ENCODE assay signal across 24 cellular contexts in the genomic region with DNA sequence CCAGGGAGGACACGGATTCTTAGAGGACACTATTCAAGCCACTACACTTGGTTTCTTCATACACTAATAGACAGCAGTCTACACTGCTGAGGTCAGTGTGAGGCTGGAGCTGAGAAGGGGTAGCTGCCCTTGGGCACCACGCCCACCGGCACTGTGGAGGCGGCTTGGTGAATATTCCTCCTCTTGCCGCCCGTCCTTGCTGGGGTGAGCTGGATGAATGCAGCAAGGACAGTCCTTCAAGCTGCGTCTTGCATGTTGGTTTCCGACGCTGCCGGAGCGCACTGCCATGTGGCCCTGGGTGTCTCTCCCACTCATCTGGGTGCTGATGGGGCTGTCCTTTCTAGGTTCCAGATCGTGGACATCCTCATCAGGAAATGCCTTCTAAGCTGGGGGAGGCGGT. TPM values are rescaled to one million over a fixed set of nuclear protein-coding genes. Genes with fewer than 3 reads are reported as not detected.
DNase-seq lines count a peak whose midpoint lies in the region; ATAC-seq, FAIRE-seq and TF ChIP-seq lines count a peak whose summit lies in the region.
"Had no signal": no experiment of that assay in that cellular context is flagged by ENCODE, and none has a peak within 500 bp of the region (broad histone marks: within the 10 kb centered on the region; RNA-seq: fewer than 3 reads in every experiment).

No MANE protein-coding gene starts in this region.

- CTCF ChIA-PET in HEK293 (lab: Yijun Ruan, JAX) (interaction anchor here (0.5 to 3.1 kb wide), 4 partner anchors 14 to 53 kb away, joined by 3 to 14 read pairs (median 3); no protein-coding TSS in a partner anchor), H1 (lab: Charles Lee; ENCODE audit: partially characterized antibody) (interaction anchor here (0.6 to 36.8 kb wide), 8 partner anchors 8 to 154 kb away, joined by 3 to 619 read pairs (median 12); partner anchors contain the start of genes ZNF213 and ZSCAN10)

- H3K14ac ChIP-seq in H1 (ENCODE audit: insufficient read length): no peak overlapping the region

- H3K4me2 ChIP-seq in H1 (ENCODE audit: insufficient read depth in 1 of 2, low read depth in 2 of 2, low read length in 2 of 2) (no peak overlapping the region), neural cell (ENCODE audit: low read length) (no peak overlapping the region)

- H3K27me3 ChIP-seq in H1 (replicated peaks in 1 of 4; ENCODE audit: control insufficient read depth in 3 of 4, extremely low read depth in 1 of 4, insufficient read depth in 3 of 4, low read length in 3 of 4) (no peaks in the 10 kb centered on the region), neural cell (ENCODE audit: insufficient read depth, low read depth, low read length) (no peaks in the 10 kb centered on the region)

- no peak overlapping the region for H4K91ac ChIP-seq in H1 (replicated peaks; ENCODE audit: insufficient read length, low read length)

- no peak overlapping the region for H4K8ac ChIP-seq in H1 (ENCODE audit: extremely low read depth, insufficient read depth, low read length)

- H3K9me3 ChIP-seq in HEK293 (ENCODE audit: control insufficient read depth, insufficient read depth, low read depth, low read length) (no peaks in the 10 kb centered on the region), H1 (ENCODE audit: insufficient read depth in 2 of 2, low read depth in 1 of 2, low read length in 1 of 2) (no peaks in the 10 kb centered on the region), neural cell (ENCODE audit: low read length) (no peaks in the 10 kb centered on the region)

- no peak for FAIRE-seq in H1 (lab: Jason Lieb, UNC)
- FAIRE-seq: A204.1, GM12891, GM18507 had no signal

- no peak overlapping the region for H3K23ac ChIP-seq in H1 (ENCODE audit: insufficient read length)

- no peak for TF ChIP-seq EP300 in H1 (IDR thresholded peaks at IDR 0.05; ENCODE audit: borderline replicate concordance in 1 of 2, low read depth in 2 of 2, low read length in 2 of 2)
- TF ChIP-seq EP300 in neural cell (conservative IDR thresholded peaks at IDR 0.05; ENCODE audit: poor library complexity, severe bottlenecking): no peak

- no peak for TF ChIP-seq POLR2A in H1 (IDR thresholded peaks at IDR 0.05; ENCODE audit: control extremely low read depth in 1 of 2, low read depth in 2 of 2, low read length in 2 of 2)

- peaks cover 6% of the 10 kb centered on the region; the same call in 1 of the 2 replicates for H3K79me1 ChIP-seq in H1 (ENCODE audit: low read depth, low read length)

- H2AK5ac ChIP-seq in H1 (ENCODE audit: low read depth, low read length): no peak overlapping the region

- no peak overlapping the region for H3K4me3 ChIP-seq in HEK293 (ENCODE audit: low read depth, low read length)
- H3K4me3 ChIP-seq in H1 (ENCODE audit: extremely low read depth in 1 of 4, insufficient read depth in 2 of 4, low read depth in 3 of 4, low read length in 4 of 4): no peak overlapping the region
- peak overlapping the region; percentile 72 for H3K4me3 ChIP-seq in neural cell (ENCODE audit: low read length)
- H3K4me3 ChIP-seq: PC-9 had no signal

- H3K9ac ChIP-seq in H1 (replicated peaks in 1 of 4; ENCODE audit: extremely low read depth in 1 of 4, low read depth in 3 of 4, low read length in 3 of 4) (no peak overlapping the region), neural cell (ENCODE audit: low read length) (no peak overlapping the region)

- POLR2A ChIA-PET in HEK293 (lab: Yijun Ruan, JAX) (interaction anchor here (3.8 kb wide), 1 partner anchor 14 kb away, joined by 14 read pairs; no protein-coding TSS in a partner anchor), H1 (lab: Charles Lee; ENCODE audit: partially characterized antibody) (interaction anchor here (0.8 to 12.1 kb wide), 6 partner anchors 10 to 103 kb away, joined by 3 to 169 read pairs (median 4); partner anchors contain the start of genes ZNF213 and ZSCAN10)

- no peak overlapping the region for H2BK12ac ChIP-seq in H1 (ENCODE audit: low read depth, low read length)

- H3F3A ChIP-seq in neural cell (ENCODE audit: insufficient read depth, low read length, poor library complexity, severe bottlenecking): no peaks in the 10 kb centered on the region

- H4K20me1 ChIP-seq in H1 (replicated peaks in 1 of 2; ENCODE audit: control insufficient read depth in 1 of 2, insufficient read depth in 2 of 2, low read length in 2 of 2) (peaks cover 0 to 8% of the 10 kb centered on the region in 2 experiments), neural cell (ENCODE audit: insufficient read depth) (no peaks in the 10 kb centered on the region)

- no peak overlapping the region for H2BK20ac ChIP-seq in H1 (ENCODE audit: low read length)

- peaks cover 4% of the 10 kb centered on the region for H3K4me1 ChIP-seq in HEK293 (ENCODE audit: control insufficient read depth, insufficient read depth, low read length)
- peaks cover 0 to 15% (median 8%) of the 10 kb centered on the region in 4 experiments; a peak in 5 of 7 replicates for H3K4me1 ChIP-seq in H1 (replicated peaks in 1 of 4; ENCODE audit: control insufficient read depth in 3 of 4, insufficient read depth in 4 of 4, low read length in 3 of 4)

- H3K18ac ChIP-seq in H1 (ENCODE audit: extremely low read depth, low read length): no peak overlapping the region

- TF ChIP-seq RAD21 in H1 (IDR thresholded peaks at IDR 0.05 in 1 of 2, conservative IDR thresholded peaks at IDR 0.05 in 1 of 2; ENCODE audit: low read depth in 2 of 2, low read length in 2 of 2) (no peak), neural cell (conservative IDR thresholded peaks at IDR 0.05) (no peak)

- no peak overlapping the region for H2BK15ac ChIP-seq in H1 (ENCODE audit: low read length)

- no peak overlapping the region for H2BK120ac ChIP-seq in H1 (replicated peaks; ENCODE audit: low read depth, low read length)

- DNase-seq in 8988T: peak; percentile 8
- DNase-seq in H1 (ENCODE audit: low read depth in 1 of 2, low spot score in 2 of 2): no peak
- DNase-seq in activated CD4-positive, alpha-beta T cell treated with anti-CD3 and anti-CD28 coated beads for 4 hours: no peak
- DNase-seq in Kasumi-1 (lab: John Stamatoyannopoulos, UW): no peak
- DNase-seq in AML-193 (lab: John Stamatoyannopoulos, UW): no peak
- DNase-seq: CD4-positive, alpha-beta T cell; DMS53; EL; GOT3; KG1; NCI-H1436 treated with DMSO at 0.1 percent for 48 hours; NCI-H2029; NCI-H345; NCI-H524 treated with DMSO at 0.1 percent for 48 hours; PC-9; SIG-M5 had no signal

- H3K56ac ChIP-seq in H1 (replicated peaks; ENCODE audit: insufficient read length, low read depth, low read length): no peak overlapping the region

- H3K27ac ChIP-seq in HEK293 (ENCODE audit: extremely low read depth, low read depth, low read length) (no peak overlapping the region), H1 (ENCODE audit: low read depth, low read length) (peak overlapping the region; percentile 20; the same call in 1 of the 2 replicates), neural cell (ENCODE audit: low read length) (no peak overlapping the region)
- H3K27ac ChIP-seq: PC-9 had no signal

- peaks cover 8% of the 10 kb centered on the region for H3K23me2 ChIP-seq in H1 (ENCODE audit: low read depth, low read length)

- no peaks in the 10 kb centered on the region for H3K9me2 ChIP-seq in neural cell (ENCODE audit: insufficient read depth, low read length)

- H2AFZ ChIP-seq in H1 (ENCODE audit: low read length): no peak overlapping the region
- H2AFZ ChIP-seq in neural cell (ENCODE audit: low read depth, low read length): no peak overlapping the region
- H2AFZ ChIP-seq: PC-9 had no signal

- WGBS in H1 (ENCODE audit: extremely low coverage in 1 of 2, insufficient coverage in 1 of 2, insufficient read length in 1 of 2, insufficient replicate concordance in 2 of 2, low coverage in 1 of 2, low lambda C conversion rate in 2 of 2, missing lambda C conversion rate in 1 of 2), 2 experiments: 96% methylated on average over 13 of the region's 13 CpGs; no CpG with 5 or more reads in 1 of the 2 experiments

- TF ChIP-seq CTCF in HEK293 (tag by site-specific recombination; IDR thresholded peaks at IDR 0.05) (no peak), H1 (IDR thresholded peaks at IDR 0.05; ENCODE audit: control extremely low read depth in 1 of 3, insufficient read depth in 1 of 3, low read depth in 1 of 3, low read length in 3 of 3) (no peak), neural cell (IDR thresholded peaks at IDR 0.05; ENCODE audit: poor library complexity, severe bottlenecking) (no peak)

- no peak overlapping the region for H2BK5ac ChIP-seq in H1 (ENCODE audit: low read depth, low read length)

- H3K79me2 ChIP-seq in H1 (ENCODE audit: control insufficient read depth in 1 of 2, insufficient read depth in 2 of 2, low read length in 2 of 2) (peaks cover 0 to 17% of the 10 kb centered on the region in 2 experiments; a peak in 2 of 4 replicates), neural cell (replicated peaks; ENCODE audit: insufficient read depth, low read length) (peaks cover 21% of the 10 kb centered on the region)

- no peak overlapping the region for H3K4ac ChIP-seq in H1 (replicated peaks; ENCODE audit: insufficient read length, low read depth, low read length)

- no peak for ATAC-seq in GM18517 (IDR thresholded peaks at IDR 0.05; ENCODE audit: unreplicated experiment)

- H4K5ac ChIP-seq in H1 (ENCODE audit: insufficient read length, low read depth, low read length): no peak overlapping the region

- peaks cover 0 to 56% of the 10 kb centered on the region in 2 experiments; a peak in 2 of 3 replicates for H3K36me3 ChIP-seq in HEK293 (ENCODE audit: control insufficient read depth in 2 of 2, insufficient read depth in 1 of 2, low read length in 2 of 2)
- H3K36me3 ChIP-seq in H1 (ENCODE audit: control insufficient read depth in 2 of 4, insufficient read depth in 4 of 4, low read length in 3 of 4): peaks cover 0 to 25% (median 16%) of the 10 kb centered on the region in 4 experiments; a peak in 7 of 8 replicates
- H3K36me3 ChIP-seq in neural cell (ENCODE audit: insufficient read depth, low read length): no peaks in the 10 kb centered on the region

RNA-seq across cellular contexts. Expression of gene ZNF205, which starts 2.6 kb away (rescaled TPM):
- 17.0 and 19.1 TPM in 2 replicates for total RNA-seq in H1 (2021; fragmentation: NEBNext Ultra II Directional; extraction: Animal tissue kit (Norgen Biotek cat#: 25700))
- polyA plus RNA-seq in H1 (2011; rRNA removed): 19.9 and 28.5 TPM in 2 replicates
- 26.2 TPM for polyA plus RNA-seq in H1 (2011; cell fraction: cytosol; rRNA removed)
- polyA plus RNA-seq in H1 (2011; cell fraction: nucleus; rRNA removed): 23.3 TPM
- polyA plus RNA-seq in H1 (2012, experiment 1 of 2): 10.8 to 18.0 TPM (median 16.3 TPM) in 4 replicates
- 13.8 TPM for polyA plus RNA-seq in H1 (2012, experiment 2 of 2)
- 9.9 TPM for polyA plus RNA-seq in H1 (2013, experiment 1 of 2)
- polyA plus RNA-seq in H1 (2013, experiment 2 of 2): 10.4 TPM
- polyA minus RNA-seq in H1 (2011; rRNA and poly(A)+ RNA removed): 4.6 and 7.3 TPM in 2 replicates
- polyA minus RNA-seq in H1 (2011; cell fraction: cytosol; rRNA and poly(A)+ RNA removed): 15.5 TPM
- polyA minus RNA-seq in H1 (2011; cell fraction: nucleus; rRNA and poly(A)+ RNA removed): 9.2 TPM
- 30.0 and 39.4 TPM in 2 replicates for polyA plus RNA-seq in neural cell
- polyA minus RNA-seq in neural cell: 26.9 and 31.9 TPM in 2 replicates
- total RNA-seq: CD4-positive, alpha-beta T cell had no signal

RNA-seq across cellular contexts. Expression of gene ZSCAN10, which starts 15.9 kb away (rescaled TPM):
- 195 and 209 TPM in 2 replicates for total RNA-seq in H1 (2021; fragmentation: NEBNext Ultra II Directional; extraction: Animal tissue kit (Norgen Biotek cat#: 25700))
- polyA plus RNA-seq in H1 (2011; rRNA removed): 314 and 488 TPM in 2 replicates
- polyA plus RNA-seq in H1 (2011; cell fraction: cytosol; rRNA removed): 301 TPM
- 563 TPM for polyA plus RNA-seq in H1 (2011; cell fraction: nucleus; rRNA removed)
- 98.9 to 176 TPM (median 156 TPM) in 4 replicates for polyA plus RNA-seq in H1 (2012, experiment 1 of 2)
- 133 TPM for polyA plus RNA-seq in H1 (2012, experiment 2 of 2)
- polyA plus RNA-seq in H1 (2013, experiment 1 of 2): 170 TPM
- 151 TPM for polyA plus RNA-seq in H1 (2013, experiment 2 of 2)
- polyA minus RNA-seq in H1 (2011; rRNA and poly(A)+ RNA removed): 24.5 and 37.6 TPM in 2 replicates
- polyA minus RNA-seq in H1 (2011; cell fraction: cytosol; rRNA and poly(A)+ RNA removed): 133 TPM
- 97.3 TPM for polyA minus RNA-seq in H1 (2011; cell fraction: nucleus; rRNA and poly(A)+ RNA removed)
- polyA plus RNA-seq in neural cell: 0.10 TPM in 1 of 2 replicates, not detected in the other
- not detected in 2 replicates for polyA minus RNA-seq in neural cell
- total RNA-seq: HT-29, PC-9 had no signal
- polyA plus RNA-seq: BJ had no signal

RNA-seq across cellular contexts. Expression of gene ZNF213, which starts 19.8 kb away (rescaled TPM):
- 6.9 and 7.3 TPM in 2 replicates for total RNA-seq in H1 (2021; fragmentation: NEBNext Ultra II Directional; extraction: Animal tissue kit (Norgen Biotek cat#: 25700))
- polyA plus RNA-seq in H1 (2011; rRNA removed): 1.6 and 3.8 TPM in 2 replicates
- 1.6 TPM for polyA plus RNA-seq in H1 (2011; cell fraction: cytosol; rRNA removed)
- 3.9 TPM for polyA plus RNA-seq in H1 (2011; cell fraction: nucleus; rRNA removed)
- polyA plus RNA-seq in H1 (2012, experiment 1 of 2): 6.0 to 8.4 TPM (median 8.4 TPM) in 4 replicates
- 7.1 TPM for polyA plus RNA-seq in H1 (2012, experiment 2 of 2)
- polyA plus RNA-seq in H1 (2013, experiment 1 of 2): 6.2 TPM
- polyA plus RNA-seq in H1 (2013, experiment 2 of 2): 6.1 TPM
- polyA minus RNA-seq in H1 (2011; rRNA and poly(A)+ RNA removed): 1.2 and 1.4 TPM in 2 replicates
- polyA minus RNA-seq in H1 (2011; cell fraction: cytosol; rRNA and poly(A)+ RNA removed): 4.2 TPM
- polyA minus RNA-seq in H1 (2011; cell fraction: nucleus; rRNA and poly(A)+ RNA removed): 3.9 TPM
- polyA plus RNA-seq in neural cell: 5.1 and 9.8 TPM in 2 replicates
- 11.6 and 17.0 TPM in 2 replicates for polyA minus RNA-seq in neural cell

RNA-seq across cellular contexts. Expression of gene IL32, which starts 49.6 kb away (rescaled TPM):
- total RNA-seq in H1 (2021; fragmentation: NEBNext Ultra II Directional; extraction: Animal tissue kit (Norgen Biotek cat#: 25700)): 2.0 and 2.7 TPM in 2 replicates
- polyA plus RNA-seq in H1 (2011; rRNA removed): 4.3 and 5.0 TPM in 2 replicates
- polyA plus RNA-seq in H1 (2011; cell fraction: cytosol; rRNA removed): 2.4 TPM
- polyA plus RNA-seq in H1 (2011; cell fraction: nucleus; rRNA removed): 4.7 TPM
- polyA plus RNA-seq in H1 (2012, experiment 1 of 2): 2.9 to 4.2 TPM (median 4.0 TPM) in 4 replicates
- polyA plus RNA-seq in H1 (2012, experiment 2 of 2): 4.1 TPM
- 2.1 TPM for polyA plus RNA-seq in H1 (2013, experiment 1 of 2)
- polyA plus RNA-seq in H1 (2013, experiment 2 of 2): 2.3 TPM
- 0.68 and 1.4 TPM in 2 replicates for polyA minus RNA-seq in H1 (2011; rRNA and poly(A)+ RNA removed)
- 2.8 TPM for polyA minus RNA-seq in H1 (2011; cell fraction: cytosol; rRNA and poly(A)+ RNA removed)
- 4.4 TPM for polyA minus RNA-seq in H1 (2011; cell fraction: nucleus; rRNA and poly(A)+ RNA removed)
- not detected in 2 replicates for polyA plus RNA-seq in neural cell
- polyA minus RNA-seq in neural cell: not detected in 2 replicates

Comparison
In these comparisons a context has a peak if more than half of its experiments do, and no peak if none do; other contexts are left out.
1. RNA of gene ZSCAN10, which starts 15.9 kb away (polyA plus RNA-seq): 98.9 to 563 TPM in H1; 0.10 TPM in neural cell; every median in the first group is over 10 times any median in the second.